ENCODE assay signal across 1 cellular context in the genomic region with DNA sequence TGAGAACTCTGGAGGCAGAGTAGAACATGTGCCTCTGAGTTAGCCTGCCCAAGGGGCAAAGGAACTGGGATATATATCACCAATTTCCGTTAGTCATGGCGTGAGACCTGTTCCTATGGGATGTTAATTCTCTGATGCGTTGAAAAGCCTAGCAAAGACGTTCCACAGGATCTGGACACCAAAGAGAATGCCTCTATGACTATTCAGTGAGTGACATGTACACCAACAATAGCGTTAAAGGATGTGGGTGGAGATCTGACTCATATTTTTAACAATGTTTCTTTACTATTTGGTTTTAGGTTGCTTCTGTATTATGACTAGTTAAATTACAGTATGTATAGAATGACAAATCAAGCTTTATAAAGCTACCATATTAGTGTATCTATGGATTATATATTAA.
TF ChIP-seq lines count a peak whose summit lies in the region.

No MANE protein-coding gene starts in this region.

TF ChIP-seq in H1, 55 proteins besides CTCF, POLR2A, EP300 and RAD21:
- TF ChIP-seq, protein P1, sequence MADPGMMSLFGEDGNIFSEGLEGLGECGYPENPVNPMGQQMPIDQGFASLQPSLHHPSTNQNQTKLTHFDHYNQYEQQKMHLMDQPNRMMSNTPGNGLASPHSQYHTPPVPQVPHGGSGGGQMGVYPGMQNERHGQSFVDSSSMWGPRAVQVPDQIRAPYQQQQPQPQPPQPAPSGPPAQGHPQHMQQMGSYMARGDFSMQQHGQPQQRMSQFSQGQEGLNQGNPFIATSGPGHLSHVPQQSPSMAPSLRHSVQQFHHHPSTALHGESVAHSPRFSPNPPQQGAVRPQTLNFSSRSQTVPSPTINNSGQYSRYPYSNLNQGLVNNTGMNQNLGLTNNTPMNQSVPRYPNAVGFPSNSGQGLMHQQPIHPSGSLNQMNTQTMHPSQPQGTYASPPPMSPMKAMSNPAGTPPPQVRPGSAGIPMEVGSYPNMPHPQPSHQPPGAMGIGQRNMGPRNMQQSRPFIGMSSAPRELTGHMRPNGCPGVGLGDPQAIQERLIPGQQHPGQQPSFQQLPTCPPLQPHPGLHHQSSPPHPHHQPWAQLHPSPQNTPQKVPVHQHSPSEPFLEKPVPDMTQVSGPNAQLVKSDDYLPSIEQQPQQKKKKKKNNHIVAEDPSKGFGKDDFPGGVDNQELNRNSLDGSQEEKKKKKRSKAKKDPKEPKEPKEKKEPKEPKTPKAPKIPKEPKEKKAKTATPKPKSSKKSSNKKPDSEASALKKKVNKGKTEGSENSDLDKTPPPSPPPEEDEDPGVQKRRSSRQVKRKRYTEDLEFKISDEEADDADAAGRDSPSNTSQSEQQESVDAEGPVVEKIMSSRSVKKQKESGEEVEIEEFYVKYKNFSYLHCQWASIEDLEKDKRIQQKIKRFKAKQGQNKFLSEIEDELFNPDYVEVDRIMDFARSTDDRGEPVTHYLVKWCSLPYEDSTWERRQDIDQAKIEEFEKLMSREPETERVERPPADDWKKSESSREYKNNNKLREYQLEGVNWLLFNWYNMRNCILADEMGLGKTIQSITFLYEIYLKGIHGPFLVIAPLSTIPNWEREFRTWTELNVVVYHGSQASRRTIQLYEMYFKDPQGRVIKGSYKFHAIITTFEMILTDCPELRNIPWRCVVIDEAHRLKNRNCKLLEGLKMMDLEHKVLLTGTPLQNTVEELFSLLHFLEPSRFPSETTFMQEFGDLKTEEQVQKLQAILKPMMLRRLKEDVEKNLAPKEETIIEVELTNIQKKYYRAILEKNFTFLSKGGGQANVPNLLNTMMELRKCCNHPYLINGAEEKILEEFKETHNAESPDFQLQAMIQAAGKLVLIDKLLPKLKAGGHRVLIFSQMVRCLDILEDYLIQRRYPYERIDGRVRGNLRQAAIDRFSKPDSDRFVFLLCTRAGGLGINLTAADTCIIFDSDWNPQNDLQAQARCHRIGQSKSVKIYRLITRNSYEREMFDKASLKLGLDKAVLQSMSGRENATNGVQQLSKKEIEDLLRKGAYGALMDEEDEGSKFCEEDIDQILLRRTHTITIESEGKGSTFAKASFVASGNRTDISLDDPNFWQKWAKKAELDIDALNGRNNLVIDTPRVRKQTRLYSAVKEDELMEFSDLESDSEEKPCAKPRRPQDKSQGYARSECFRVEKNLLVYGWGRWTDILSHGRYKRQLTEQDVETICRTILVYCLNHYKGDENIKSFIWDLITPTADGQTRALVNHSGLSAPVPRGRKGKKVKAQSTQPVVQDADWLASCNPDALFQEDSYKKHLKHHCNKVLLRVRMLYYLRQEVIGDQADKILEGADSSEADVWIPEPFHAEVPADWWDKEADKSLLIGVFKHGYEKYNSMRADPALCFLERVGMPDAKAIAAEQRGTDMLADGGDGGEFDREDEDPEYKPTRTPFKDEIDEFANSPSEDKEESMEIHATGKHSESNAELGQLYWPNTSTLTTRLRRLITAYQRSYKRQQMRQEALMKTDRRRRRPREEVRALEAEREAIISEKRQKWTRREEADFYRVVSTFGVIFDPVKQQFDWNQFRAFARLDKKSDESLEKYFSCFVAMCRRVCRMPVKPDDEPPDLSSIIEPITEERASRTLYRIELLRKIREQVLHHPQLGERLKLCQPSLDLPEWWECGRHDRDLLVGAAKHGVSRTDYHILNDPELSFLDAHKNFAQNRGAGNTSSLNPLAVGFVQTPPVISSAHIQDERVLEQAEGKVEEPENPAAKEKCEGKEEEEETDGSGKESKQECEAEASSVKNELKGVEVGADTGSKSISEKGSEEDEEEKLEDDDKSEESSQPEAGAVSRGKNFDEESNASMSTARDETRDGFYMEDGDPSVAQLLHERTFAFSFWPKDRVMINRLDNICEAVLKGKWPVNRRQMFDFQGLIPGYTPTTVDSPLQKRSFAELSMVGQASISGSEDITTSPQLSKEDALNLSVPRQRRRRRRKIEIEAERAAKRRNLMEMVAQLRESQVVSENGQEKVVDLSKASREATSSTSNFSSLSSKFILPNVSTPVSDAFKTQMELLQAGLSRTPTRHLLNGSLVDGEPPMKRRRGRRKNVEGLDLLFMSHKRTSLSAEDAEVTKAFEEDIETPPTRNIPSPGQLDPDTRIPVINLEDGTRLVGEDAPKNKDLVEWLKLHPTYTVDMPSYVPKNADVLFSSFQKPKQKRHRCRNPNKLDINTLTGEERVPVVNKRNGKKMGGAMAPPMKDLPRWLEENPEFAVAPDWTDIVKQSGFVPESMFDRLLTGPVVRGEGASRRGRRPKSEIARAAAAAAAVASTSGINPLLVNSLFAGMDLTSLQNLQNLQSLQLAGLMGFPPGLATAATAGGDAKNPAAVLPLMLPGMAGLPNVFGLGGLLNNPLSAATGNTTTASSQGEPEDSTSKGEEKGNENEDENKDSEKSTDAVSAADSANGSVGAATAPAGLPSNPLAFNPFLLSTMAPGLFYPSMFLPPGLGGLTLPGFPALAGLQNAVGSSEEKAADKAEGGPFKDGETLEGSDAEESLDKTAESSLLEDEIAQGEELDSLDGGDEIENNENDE (IDR thresholded peaks at IDR 0.05; ENCODE audit: insufficient replicate concordance, low read length), result no peak
- no peak for TF ChIP-seq RXRA (IDR thresholded peaks at IDR 0.05; ENCODE audit: insufficient read depth, low read depth, low read length)
- no peak for TF ChIP-seq CHD1 (IDR thresholded peaks at IDR 0.05; ENCODE audit: low read depth, low read length)
- no peak for TF ChIP-seq RBBP5 (IDR thresholded peaks at IDR 0.05; ENCODE audit: borderline replicate concordance, low read depth, low read length)
- TF ChIP-seq BRCA1 (IDR thresholded peaks at IDR 0.05; ENCODE audit: low read depth, low read length), result no peak
- no peak for TF ChIP-seq HDAC6 (IDR thresholded peaks at IDR 0.05; ENCODE audit: low read depth, low read length)
- TF ChIP-seq CTBP2 (IDR thresholded peaks at IDR 0.05; ENCODE audit: borderline replicate concordance, insufficient read depth, insufficient read length, low read length), result no peak
